26 cellular contexts compared by ENCODE assay signal in genomic region chr11:115555336-115556090, GRCh38.
"Had no signal": no experiment of that assay in that cellular context is flagged by ENCODE, and none has a peak within 500 bp of the region (broad histone marks: within the 10 kb centered on the region; RNA-seq: fewer than 3 reads in every experiment).

No MANE protein-coding gene starts in this region.

- H3K9me3 Mint-ChIP-seq: activated naive CD4-positive, alpha-beta T cell treated with anti-CD3 and anti-CD28 coated beads, Interleukin-2, amount 50 U/mL, for 72 hours; activated T-cell treated with anti-CD3 and anti-CD28 coated beads, Interleukin-2, amount 50 U/mL, for 72 hours; T-cell had no signal

- H3K4me1 ChIP-seq: colonic mucosa, esophagus squamous epithelium, left lung, parathyroid adenoma, spleen, tibial nerve had no signal

- H3K9me3 ChIP-seq: colonic mucosa, esophagus squamous epithelium, left lung, spleen, tibial nerve had no signal

- H3K36me3 ChIP-seq: colonic mucosa, esophagus squamous epithelium, left lung, spleen, tibial nerve had no signal

- H3K36me3 Mint-ChIP-seq: activated CD8-positive, alpha-beta memory T cell treated with anti-CD3 and anti-CD28 coated beads, Interleukin-2, amount 10 ng/mL, durations not matched to agents 7 days and 5 days; activated naive CD4-positive, alpha-beta T cell treated with anti-CD3 and anti-CD28 coated beads, Interleukin-2, amount 50 U/mL, for 72 hours; immature natural killer cell; T-cell had no signal

- H3K27ac Mint-ChIP-seq: activated CD4-positive, alpha-beta T cell treated with anti-CD3 and anti-CD28 coated beads for 36 hours; activated CD8-positive, alpha-beta memory T cell treated with anti-CD3 and anti-CD28 coated beads, Interleukin-2, amount 10 ng/mL, durations not matched to agents 7 days and 5 days; activated CD8-positive, alpha-beta T cell treated with anti-CD3 and anti-CD28 coated beads, Interleukin-2, amount 10 ng/mL, durations not matched to agents 7 days and 5 days; activated naive CD4-positive, alpha-beta T cell treated with anti-CD3 and anti-CD28 coated beads, Interleukin-2, amount 50 U/mL, for 72 hours; activated T-cell treated with anti-CD3 and anti-CD28 coated beads, Interleukin-2, amount 50 U/mL, for 72 hours; immature natural killer cell; T-cell had no signal

- H3K4me3 Mint-ChIP-seq: activated CD4-positive, alpha-beta T cell treated with anti-CD3 and anti-CD28 coated beads for 36 hours; activated CD8-positive, alpha-beta memory T cell treated with anti-CD3 and anti-CD28 coated beads, Interleukin-2, amount 10 ng/mL, durations not matched to agents 7 days and 5 days; activated CD8-positive, alpha-beta T cell treated with anti-CD3 and anti-CD28 coated beads, Interleukin-2, amount 10 ng/mL, durations not matched to agents 7 days and 5 days; activated T-cell treated with anti-CD3 and anti-CD28 coated beads, Interleukin-2, amount 50 U/mL, for 72 hours; immature natural killer cell; T-cell had no signal

- H3K27me3 Mint-ChIP-seq: activated CD4-positive, alpha-beta T cell treated with anti-CD3 and anti-CD28 coated beads for 36 hours; activated CD8-positive, alpha-beta memory T cell treated with anti-CD3 and anti-CD28 coated beads, Interleukin-2, amount 10 ng/mL, durations not matched to agents 7 days and 5 days; T-cell had no signal

- H3K4me1 Mint-ChIP-seq: activated CD4-positive, alpha-beta T cell treated with anti-CD3 and anti-CD28 coated beads for 36 hours; activated CD8-positive, alpha-beta memory T cell treated with anti-CD3 and anti-CD28 coated beads, Interleukin-2, amount 10 ng/mL, durations not matched to agents 7 days and 5 days; immature natural killer cell; T-cell had no signal

- H3K27me3 ChIP-seq: colonic mucosa, esophagus squamous epithelium, left lung, spleen, tibial nerve had no signal

- H3K9ac ChIP-seq: parathyroid adenoma had no signal

- DNase-seq: activated CD4-positive, alpha-beta T cell treated with anti-CD3 and anti-CD28 coated beads for 36 hours; activated CD4-positive, CD25-positive, alpha-beta regulatory T cell; activated CD8-positive, alpha-beta memory T cell treated with anti-CD3 and anti-CD28 coated beads, Interleukin-2, amount 10 ng/mL, durations not matched to agents 7 days and 5 days; activated CD8-positive, alpha-beta T cell treated with anti-CD3 and anti-CD28 coated beads, Interleukin-2, amount 10 ng/mL, durations not matched to agents 7 days and 5 days; activated naive CD4-positive, alpha-beta T cell; activated T-cell treated with anti-CD3 and anti-CD28 coated beads, Interleukin-2, amount 50 U/mL, for 72 hours; cerebellar nuclear complex; colonic mucosa; effector CD8-positive, alpha-beta T cell; esophagus squamous epithelium; hypothalamus; immature natural killer cell; kidney glomerular epithelial cell; left lung; occipital lobe; right cardiac atrium; spleen; stimulated activated naive CD4-positive, alpha-beta T cell; T-cell had no signal

- ATAC-seq: activated CD4-positive, alpha-beta T cell treated with anti-CD3 and anti-CD28 coated beads for 36 hours; activated CD8-positive, alpha-beta memory T cell treated with anti-CD3 and anti-CD28 coated beads, Interleukin-2, amount 10 ng/mL, durations not matched to agents 7 days and 5 days; activated CD8-positive, alpha-beta T cell treated with anti-CD3 and anti-CD28 coated beads, Interleukin-2, amount 10 ng/mL, durations not matched to agents 7 days and 5 days; activated naive CD4-positive, alpha-beta T cell treated with anti-CD3 and anti-CD28 coated beads, Interleukin-2, amount 50 U/mL, for 72 hours; activated T-cell treated with anti-CD3 and anti-CD28 coated beads, Interleukin-2, amount 50 U/mL, for 72 hours; left lung; right cardiac atrium; T-cell had no signal

- FAIRE-seq: bronchial epithelial cell, endometrium, frontal cortex had no signal

- H3K4me3 ChIP-seq: colonic mucosa, esophagus squamous epithelium, left lung, spleen, tibial nerve had no signal

- H3K27ac ChIP-seq: colonic mucosa, epithelial cell of prostate, esophagus squamous epithelium, left lung, parathyroid adenoma, tibial nerve had no signal
